16 cellular contexts compared by ENCODE assay signal in the genomic region with DNA sequence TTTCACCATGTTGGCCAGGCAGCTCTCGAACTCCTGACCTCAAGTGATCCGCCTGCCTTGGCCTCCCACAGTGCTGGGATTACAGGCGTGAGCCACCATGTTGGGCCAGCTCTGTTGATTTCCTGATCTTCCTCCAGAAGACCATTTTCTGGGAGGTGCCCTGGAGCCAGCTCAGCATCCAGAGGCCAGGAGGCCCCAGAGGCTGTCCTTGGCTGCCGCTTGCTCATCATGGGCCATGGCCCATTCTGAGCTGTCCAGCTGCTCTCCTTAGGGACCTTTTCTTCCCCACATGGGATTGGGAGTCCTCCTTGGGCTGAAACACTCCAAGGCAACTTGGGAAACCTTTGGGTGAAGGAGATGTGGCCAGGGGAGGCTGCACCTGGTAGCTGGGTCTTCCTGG. TPM values are rescaled to one million over a fixed set of nuclear protein-coding genes. Genes with fewer than 3 reads are reported as not detected.
DNase-seq lines count a peak whose midpoint lies in the region; ATAC-seq and TF ChIP-seq lines count a peak whose summit lies in the region.
"Had no signal": no experiment of that assay in that cellular context is flagged by ENCODE, and none has a peak within 500 bp of the region (broad histone marks: within the 10 kb centered on the region; RNA-seq: fewer than 3 reads in every experiment).

No MANE protein-coding gene starts in this region.

- H2BK120ac ChIP-seq in trophoblast cell (ENCODE audit: insufficient read depth, low read length, poor library complexity), result peak overlapping the region; percentile 5

- H3K23ac ChIP-seq in trophoblast cell (ENCODE audit: low read length), result no peak overlapping the region

- no peak for TF ChIP-seq CTCF in upper lobe of right lung (IDR thresholded peaks at IDR 0.05)

- H3K27ac ChIP-seq in trophoblast cell (ENCODE audit: low read depth, low read length) (peak overlapping the region; percentile 6), upper lobe of right lung (no peak overlapping the region)

- H3K9me3 ChIP-seq in trophoblast cell (ENCODE audit: insufficient read depth, low read depth, low read length) (no peaks in the 10 kb centered on the region), upper lobe of right lung (no peaks in the 10 kb centered on the region)
- H3K9me3 ChIP-seq: tibial nerve had no signal

- peaks cover 3% of the 10 kb centered on the region for H3K36me3 Mint-ChIP-seq in activated CD4-positive, alpha-beta T cell treated with anti-CD3 and anti-CD28 coated beads, Interleukin-2, amount 10 ng/mL, durations not matched to agents 7 days and 5 days (ENCODE audit: low read depth)
- H3K36me3 Mint-ChIP-seq in central memory CD8-positive, alpha-beta T cell (ENCODE audit: insufficient read depth), result peaks cover 10% of the 10 kb centered on the region
- H3K36me3 Mint-ChIP-seq: activated naive CD4-positive, alpha-beta T cell treated with anti-CD3 and anti-CD28 coated beads, Interleukin-2, amount 50 U/mL, for 24 hours had no signal

- peak overlapping the region; percentile 88 for H3K27ac Mint-ChIP-seq in activated CD4-positive, alpha-beta T cell treated with anti-CD3 and anti-CD28 coated beads, Interleukin-2, amount 10 ng/mL, durations not matched to agents 7 days and 5 days
- peak overlapping the region; percentile 91 for H3K27ac Mint-ChIP-seq in central memory CD8-positive, alpha-beta T cell (ENCODE audit: low read depth)
- H3K27ac Mint-ChIP-seq: B cell; stimulated activated naive B cell treated with anti-CD40 and anti-IgM and Interleukin-4, amounts not matched to agents 10 μg/mL and 1 μg/mL and 100 μg/mL, for 72 hours had no signal

- no peaks in the 10 kb centered on the region for H3K27me3 ChIP-seq in trophoblast cell (ENCODE audit: insufficient read depth, low read length)
- H3K27me3 ChIP-seq in upper lobe of right lung, result no peaks in the 10 kb centered on the region
- H3K27me3 ChIP-seq: tibial nerve had no signal

- H3K4me1 Mint-ChIP-seq in activated CD4-positive, alpha-beta T cell treated with anti-CD3 and anti-CD28 coated beads, Interleukin-2, amount 10 ng/mL, durations not matched to agents 7 days and 5 days, result peaks cover 19% of the 10 kb centered on the region
- peaks cover 37% of the 10 kb centered on the region for H3K4me1 Mint-ChIP-seq in central memory CD8-positive, alpha-beta T cell

- no peak for DNase-seq in activated CD4-positive, alpha-beta T cell treated with anti-CD3 and anti-CD28 coated beads, Interleukin-2, amount 10 ng/mL, durations not matched to agents 7 days and 5 days
- no peak for DNase-seq in activated CD4-positive, alpha-beta T cell treated with anti-CD3 and anti-CD28 coated beads for 48 hours
- no peak for DNase-seq in central memory CD8-positive, alpha-beta T cell (ENCODE audit: low spot score in 2 of 2)
- DNase-seq in trophoblast cell (no peak), upper lobe of right lung (no peak), NCI-H82 (lab: John Stamatoyannopoulos, UW) (no peak)
- DNase-seq: 8988T; mesendoderm; NCI-H187 treated with DMSO at 0.1 percent for 48 hours; NCI-H446; stimulated activated CD4-positive, alpha-beta T cell treated with anti-CD3 and anti-CD28 coated beads, Interleukin-15, amount 100 ng/mL, for 24 hours; stimulated activated naive B cell treated with anti-CD40 and anti-IgM and Interleukin-4, amounts not matched to agents 10 μg/mL and 1 μg/mL and 100 μg/mL, for 72 hours had no signal

- CTCF ChIA-PET in activated CD4-positive, alpha-beta T cell treated with anti-CD3 and anti-CD28 coated beads, Interleukin-2, amount 10 ng/mL, durations not matched to agents 7 days and 5 days (lab: Charles Lee), result interaction anchor here (0.6 to 7.0 kb wide), 6 partner anchors 10 to 39 kb away, joined by 3 to 54 read pairs (median 4); a partner anchor contains a TSS

- peaks cover 2% of the 10 kb centered on the region for H3K79me2 ChIP-seq in trophoblast cell (ENCODE audit: control insufficient read depth, insufficient read depth, low read length, poor library complexity)

- peak overlapping the region; percentile 75 for H3K18ac ChIP-seq in trophoblast cell (ENCODE audit: low read length)

- no peaks in the 10 kb centered on the region for H3K27me3 Mint-ChIP-seq in activated CD4-positive, alpha-beta T cell treated with anti-CD3 and anti-CD28 coated beads, Interleukin-2, amount 10 ng/mL, durations not matched to agents 7 days and 5 days
- no peaks in the 10 kb centered on the region for H3K27me3 Mint-ChIP-seq in central memory CD8-positive, alpha-beta T cell
- H3K27me3 Mint-ChIP-seq: activated naive CD4-positive, alpha-beta T cell treated with anti-CD3 and anti-CD28 coated beads, Interleukin-2, amount 50 U/mL, for 24 hours; B cell; stimulated activated naive B cell treated with anti-CD40 and anti-IgM and Interleukin-4, amounts not matched to agents 10 μg/mL and 1 μg/mL and 100 μg/mL, for 72 hours had no signal

- peak overlapping the region; percentile 19 for H2BK12ac ChIP-seq in trophoblast cell (ENCODE audit: low read length)

- no peak overlapping the region for H4K8ac ChIP-seq in trophoblast cell (ENCODE audit: low read depth, low read length)

- peak overlapping the region; percentile 9 for H2BK5ac ChIP-seq in trophoblast cell (ENCODE audit: low read depth, low read length, poor library complexity)

- peak overlapping the region; percentile 40 for H4K91ac ChIP-seq in trophoblast cell (ENCODE audit: low read depth, low read length)

- POLR2A ChIA-PET in activated CD4-positive, alpha-beta T cell treated with anti-CD3 and anti-CD28 coated beads, Interleukin-2, amount 10 ng/mL, durations not matched to agents 7 days and 5 days (lab: Charles Lee), result no interaction called here

- peak overlapping the region; percentile 53 for H2AK5ac ChIP-seq in trophoblast cell (ENCODE audit: low read length)

- no peak overlapping the region for H3K4ac ChIP-seq in trophoblast cell (ENCODE audit: low read depth, low read length)

- H4K12ac ChIP-seq in trophoblast cell (ENCODE audit: low read depth, low read length), result no peak overlapping the region

- ATAC-seq in central memory CD8-positive, alpha-beta T cell (replicated peaks; ENCODE audit: extremely low read depth, poor library complexity, severe bottlenecking), result no peak
- no peak for ATAC-seq in upper lobe of right lung
- ATAC-seq: stimulated activated naive B cell treated with anti-CD40 and anti-IgM and Interleukin-4, amounts not matched to agents 10 μg/mL and 1 μg/mL and 100 μg/mL, for 72 hours had no signal

- H3K4me3 Mint-ChIP-seq in activated CD4-positive, alpha-beta T cell treated with anti-CD3 and anti-CD28 coated beads, Interleukin-2, amount 10 ng/mL, durations not matched to agents 7 days and 5 days, result no peak overlapping the region
- H3K4me3 Mint-ChIP-seq in central memory CD8-positive, alpha-beta T cell, result peak overlapping the region; percentile 58
- H3K4me3 Mint-ChIP-seq: B cell; stimulated activated naive B cell treated with anti-CD40 and anti-IgM and Interleukin-4, amounts not matched to agents 10 μg/mL and 1 μg/mL and 100 μg/mL, for 72 hours had no signal

- peaks cover 39 to 49% of the 10 kb centered on the region in 2 experiments for H3K4me1 ChIP-seq in trophoblast cell (ENCODE audit: control insufficient read depth in 1 of 2, insufficient read depth in 2 of 2, low read length in 2 of 2)
- H3K4me1 ChIP-seq in upper lobe of right lung, result peaks cover 25% of the 10 kb centered on the region

- H3K36me3 ChIP-seq in trophoblast cell (ENCODE audit: control insufficient read depth in 1 of 2, insufficient read depth in 2 of 2, low read length in 2 of 2) (peaks cover 12 to 19% of the 10 kb centered on the region in 2 experiments), upper lobe of right lung (peaks cover 23% of the 10 kb centered on the region)

- H2AFZ ChIP-seq in trophoblast cell (ENCODE audit: insufficient read depth, low read length, poor library complexity), result no peak overlapping the region

- H3K4me3 ChIP-seq in trophoblast cell (ENCODE audit: low read depth, low read length) (no peak overlapping the region), upper lobe of right lung (no peak overlapping the region)
- H3K4me3 ChIP-seq: tibial nerve had no signal

- H3K9me3 Mint-ChIP-seq in activated CD4-positive, alpha-beta T cell treated with anti-CD3 and anti-CD28 coated beads, Interleukin-2, amount 10 ng/mL, durations not matched to agents 7 days and 5 days, result no peaks in the 10 kb centered on the region
- no peaks in the 10 kb centered on the region for H3K9me3 Mint-ChIP-seq in central memory CD8-positive, alpha-beta T cell
- H3K9me3 Mint-ChIP-seq: activated naive CD4-positive, alpha-beta T cell treated with anti-CD3 and anti-CD28 coated beads, Interleukin-2, amount 50 U/mL, for 24 hours; neural crest cell; stimulated activated naive B cell treated with anti-CD40 and anti-IgM and Interleukin-4, amounts not matched to agents 10 μg/mL and 1 μg/mL and 100 μg/mL, for 72 hours had no signal

- H3K14ac ChIP-seq in trophoblast cell (ENCODE audit: low read length), result peak overlapping the region; percentile 4

- H3K9ac ChIP-seq in trophoblast cell (ENCODE audit: low read length), result no peak overlapping the region

- no peak overlapping the region for H3K4me2 ChIP-seq in trophoblast cell (ENCODE audit: low read length)

- intact Hi-C loops in upper lobe of right lung (cut with DNase I), result no loop called here

- H3K79me1 ChIP-seq in trophoblast cell (ENCODE audit: low read length), result peaks cover 9% of the 10 kb centered on the region

- WGBS in trophoblast cell (ENCODE audit: extremely low coverage, insufficient coverage, insufficient read length), result no CpG with 5 or more reads among the region's 4 CpGs

RNA-seq across cellular contexts. Expression of a gene that starts 15.4 kb away (rescaled TPM):
- total RNA-seq in activated CD4-positive, alpha-beta T cell treated with anti-CD3 and anti-CD28 coated beads, Interleukin-2, amount 10 ng/mL, durations not matched to agents 7 days and 5 days, result under 1 TPM; 0.48 to 0.52 TPM
- polyA plus RNA-seq in trophoblast cell (2013), result 0.74 and 0.78 TPM in 2 replicates
- 0.55 TPM for total RNA-seq in upper lobe of right lung

RNA-seq across cellular contexts. Expression of a gene that starts 17.4 kb away (rescaled TPM):
- 10 to 100 TPM; 36.5 to 41.8 TPM for total RNA-seq in activated CD4-positive, alpha-beta T cell treated with anti-CD3 and anti-CD28 coated beads, Interleukin-2, amount 10 ng/mL, durations not matched to agents 7 days and 5 days
- 21.4 and 21.9 TPM in 2 replicates for polyA plus RNA-seq in trophoblast cell (2013)
- 31.2 TPM for total RNA-seq in upper lobe of right lung

RNA-seq across cellular contexts. Expression of a gene that starts 22.0 kb away (rescaled TPM):
- total RNA-seq in activated CD4-positive, alpha-beta T cell treated with anti-CD3 and anti-CD28 coated beads, Interleukin-2, amount 10 ng/mL, durations not matched to agents 7 days and 5 days, result 10 to 100 TPM; 68.1 to 71.7 TPM
- 124 and 129 TPM in 2 replicates for polyA plus RNA-seq in trophoblast cell (2013)
- total RNA-seq in upper lobe of right lung, result 100 TPM

RNA-seq across cellular contexts. Expression of a gene that starts 22.1 kb away (rescaled TPM):
- 10 to 100 TPM; 23.1 to 33.4 TPM for total RNA-seq in activated CD4-positive, alpha-beta T cell treated with anti-CD3 and anti-CD28 coated beads, Interleukin-2, amount 10 ng/mL, durations not matched to agents 7 days and 5 days
- polyA plus RNA-seq in trophoblast cell (2013), result 23.9 and 25.0 TPM in 2 replicates
- 28.5 TPM for total RNA-seq in upper lobe of right lung

RNA-seq across cellular contexts. Expression of a gene that starts 39.4 kb away (rescaled TPM):
- not detected for total RNA-seq in activated CD4-positive, alpha-beta T cell treated with anti-CD3 and anti-CD28 coated beads, Interleukin-2, amount 10 ng/mL, durations not matched to agents 7 days and 5 days
- 12.6 and 13.6 TPM in 2 replicates for polyA plus RNA-seq in trophoblast cell (2013)
- total RNA-seq in upper lobe of right lung, result 0.23 TPM
- total RNA-seq: B cell had no signal
